9 cellular contexts compared by ENCODE assay signal in the genomic region with DNA sequence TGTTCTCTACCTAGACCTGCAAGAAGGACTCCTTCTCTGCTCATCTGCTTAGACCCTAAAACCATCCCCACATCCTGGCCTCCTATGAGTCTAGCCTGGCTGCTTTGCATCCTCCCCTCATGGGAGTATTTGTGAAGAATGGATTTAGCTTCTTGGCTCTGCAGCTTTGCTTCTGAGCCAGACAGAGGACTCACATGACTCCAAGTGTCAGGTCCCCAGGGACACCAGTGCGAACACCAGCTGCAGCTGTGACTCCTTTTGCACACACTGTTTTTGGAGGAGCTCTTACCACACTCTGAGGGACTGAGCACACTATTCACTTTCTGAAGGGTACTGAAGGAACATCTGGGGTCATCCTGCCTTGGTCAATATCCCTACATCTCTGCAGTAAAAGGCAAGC.
A peak's percentile ranks its signal among the peaks of the same experiment; 100 is the strongest.
DNase-seq lines count a peak whose midpoint lies in the region; ATAC-seq and TF ChIP-seq lines count a peak whose summit lies in the region.
"Had no signal": no experiment of that assay in that cellular context is flagged by ENCODE, and none has a peak within 500 bp of the region (broad histone marks: within the 10 kb centered on the region; RNA-seq: fewer than 3 reads in every experiment).

No MANE protein-coding gene starts in this region.

- no peak overlapping the region for H4K91ac ChIP-seq in IMR-90 (ENCODE audit: insufficient read depth, low read depth, low read length)

- H3K18ac ChIP-seq in IMR-90 (ENCODE audit: low read depth, low read length), result no peak overlapping the region

- DNase-seq in GM10266 (ENCODE audit: extremely low spot score), result peak; percentile 56
- no peak for DNase-seq in IMR-90
- peak; percentile 70 for DNase-seq in fibroblast of pulmonary artery (ENCODE audit: low read depth)
- peak; percentile 51 for DNase-seq in superior temporal gyrus (ENCODE audit: extremely low spot score)
- DNase-seq in HT-29 (ENCODE audit: low spot score), result no peak
- DNase-seq in AG08396 (ENCODE audit: low spot score), result no peak
- no peak for DNase-seq in OCI-M2 (lab: John Stamatoyannopoulos, UW; ENCODE audit: unreplicated experiment)

- H3K56ac ChIP-seq in IMR-90 (ENCODE audit: extremely low read depth, insufficient read depth, low read length), result no peak overlapping the region

- peak overlapping the region; percentile 16; the same call in 1 of the 2 replicates for H3K23ac ChIP-seq in IMR-90 (ENCODE audit: low read depth, low read length)

- TF ChIP-seq RAD21 in IMR-90 (IDR thresholded peaks at IDR 0.05; ENCODE audit: low read length), result no peak

- H3K4me1 ChIP-seq in IMR-90 (ENCODE audit: control insufficient read depth, insufficient read depth, low read length), result peaks cover 8% of the 10 kb centered on the region

- ATAC-seq in GM21447 (IDR thresholded peaks at IDR 0.05; ENCODE audit: unreplicated experiment) (peak; percentile 79), IMR-90 (ENCODE audit: low read depth) (no peak)
- ATAC-seq: HCT116 had no signal

- CTCF ChIA-PET in IMR-90 (lab: Yijun Ruan, JAX), result no interaction called here

- no peak overlapping the region for H2BK120ac ChIP-seq in IMR-90 (ENCODE audit: low read depth, low read length)

- in situ Hi-C loops in IMR-90 (cut with MboI; ENCODE audit: low sequenced_read_pairs), result no loop called here

- H3K36me3 ChIP-seq in IMR-90 (ENCODE audit: control insufficient read depth, insufficient read depth, low read length), result no peaks in the 10 kb centered on the region

- H2BK5ac ChIP-seq in IMR-90 (ENCODE audit: low read depth, low read length, poor library complexity, severe bottlenecking), result no peak overlapping the region

- peaks cover 14% of the 10 kb centered on the region; the same call in 1 of the 2 replicates for H3K9me1 ChIP-seq in IMR-90 (ENCODE audit: insufficient read depth, low read length)

- 57% methylated on average over 1 of the region's 1 CpG; no CpG with 5 or more reads in 1 of the 2 experiments for WGBS in IMR-90 (ENCODE audit: extremely low coverage in 2 of 2, insufficient read length in 1 of 2), 2 experiments

- intact Hi-C loops in IMR-90 (cut with micrococcal nuclease), result no loop called here

- no peaks in the 10 kb centered on the region for H4K20me1 ChIP-seq in IMR-90 (ENCODE audit: insufficient read depth, low read length)

- H4K5ac ChIP-seq in IMR-90 (ENCODE audit: low read depth, low read length), result no peak overlapping the region

- H3K9me3 ChIP-seq in IMR-90 (ENCODE audit: control insufficient read depth, insufficient read depth, low read length), result no peaks in the 10 kb centered on the region

- no peak overlapping the region for H3K4me3 ChIP-seq in IMR-90 (ENCODE audit: insufficient read depth, low read depth, low read length)
- H3K4me3 ChIP-seq in fibroblast of pulmonary artery (replicated peaks; ENCODE audit: low read depth, low read length), result no peak overlapping the region

- no peak for TF ChIP-seq POLR2A in IMR-90 (IDR thresholded peaks at IDR 0.05; ENCODE audit: low read depth, low read length)

- dilution Hi-C loops in IMR-90 (cut with HindIII; ENCODE audit: low sequenced_read_pairs, unreplicated experiment), result no loop called here

- H2AK9ac ChIP-seq in IMR-90 (replicated peaks; ENCODE audit: low read depth, low read length, poor library complexity), result no peak overlapping the region

- no peaks in the 10 kb centered on the region for H3K27me3 ChIP-seq in IMR-90 (ENCODE audit: control insufficient read depth, insufficient read depth, low read length)

- H3K9ac ChIP-seq in IMR-90 (ENCODE audit: low read depth, low read length), result no peak overlapping the region

- TF ChIP-seq CTCF in GM10266 (IDR thresholded peaks at IDR 0.05; ENCODE audit: control insufficient read depth, insufficient read depth, low read depth, missing control alignments) (no peak), IMR-90 (conservative IDR thresholded peaks at IDR 0.05; ENCODE audit: low read depth, low read length) (no peak), fibroblast of pulmonary artery (IDR thresholded peaks at IDR 0.05; ENCODE audit: low read length, missing control alignments) (no peak)

- 0 out of 2 replicates have a peak overlapping the region, but pooled peaks have one; percentile 26 for H3K14ac ChIP-seq in IMR-90 (replicated peaks; ENCODE audit: low read depth, low read length)

- peak overlapping the region; percentile 39; the same call in 1 of the 2 replicates for H2AK5ac ChIP-seq in IMR-90 (ENCODE audit: low read depth, low read length)

- 0 out of 3 replicates have a peak overlapping the region, but pooled peaks have one; percentile 3 for H2BK15ac ChIP-seq in IMR-90 (ENCODE audit: low read depth, low read length)

- no TSS peak for BruUV-seq in IMR-90 (replicated peaks; lab: Mats Ljungman, UMichigan)

- peak overlapping the region; percentile 1; the same call in 1 of the 2 replicates for H2BK20ac ChIP-seq in IMR-90 (ENCODE audit: low read depth, low read length)

- H3K4me2 ChIP-seq in IMR-90 (ENCODE audit: low read depth, low read length), result no peak overlapping the region

- POLR2A ChIA-PET in IMR-90 (lab: Charles Lee; ENCODE audit: unreplicated experiment), result no interaction called here

- H3K27ac ChIP-seq in IMR-90 (ENCODE audit: insufficient read depth, low read length), result no peak overlapping the region

- no peak overlapping the region for H4K8ac ChIP-seq in IMR-90 (ENCODE audit: low read depth in 2 of 2, low read length in 2 of 2)

- H2AFZ ChIP-seq in IMR-90 (replicated peaks; ENCODE audit: low read length, poor library complexity), result no peak overlapping the region

- no peaks in the 10 kb centered on the region for H3K79me1 ChIP-seq in IMR-90 (ENCODE audit: low read depth in 1 of 2, low read length in 2 of 2)

- H3K4ac ChIP-seq in IMR-90 (ENCODE audit: low read depth, low read length), result peak overlapping the region; percentile 25

TF ChIP-seq in IMR-90, 13 proteins besides CTCF, POLR2A, EP300 and RAD21:
- TF ChIP-seq MAZ (IDR thresholded peaks at IDR 0.05; ENCODE audit: borderline replicate concordance, low read depth, low read length), result no peak
- no peak for TF ChIP-seq CEBPB (IDR thresholded peaks at IDR 0.05; ENCODE audit: low read depth, low read length)
- no peak for TF ChIP-seq FOS (IDR thresholded peaks at IDR 0.05; ENCODE audit: low read depth, low read length)
- TF ChIP-seq RCOR1 (IDR thresholded peaks at IDR 0.05; ENCODE audit: insufficient replicate concordance, low read length), result no peak
- TF ChIP-seq RFX5 (IDR thresholded peaks at IDR 0.05; ENCODE audit: low read depth, low read length), result no peak
- no peak for TF ChIP-seq NFE2L2 (IDR thresholded peaks at IDR 0.05; ENCODE audit: low read depth, low read length)
- TF ChIP-seq, protein P1, sequence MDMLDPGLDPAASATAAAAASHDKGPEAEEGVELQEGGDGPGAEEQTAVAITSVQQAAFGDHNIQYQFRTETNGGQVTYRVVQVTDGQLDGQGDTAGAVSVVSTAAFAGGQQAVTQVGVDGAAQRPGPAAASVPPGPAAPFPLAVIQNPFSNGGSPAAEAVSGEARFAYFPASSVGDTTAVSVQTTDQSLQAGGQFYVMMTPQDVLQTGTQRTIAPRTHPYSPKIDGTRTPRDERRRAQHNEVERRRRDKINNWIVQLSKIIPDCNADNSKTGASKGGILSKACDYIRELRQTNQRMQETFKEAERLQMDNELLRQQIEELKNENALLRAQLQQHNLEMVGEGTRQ (IDR thresholded peaks at IDR 0.05; ENCODE audit: low read depth, low read length), result no peak
- no peak for TF ChIP-seq MAFK (IDR thresholded peaks at IDR 0.05; ENCODE audit: low read depth, low read length)
- TF ChIP-seq MXI1 (IDR thresholded peaks at IDR 0.05; ENCODE audit: borderline replicate concordance, low read depth, low read length), result no peak
- TF ChIP-seq BHLHE40 (IDR thresholded peaks at IDR 0.05; ENCODE audit: low read depth, low read length), result no peak
- no peak for TF ChIP-seq SMC3 (IDR thresholded peaks at IDR 0.05; ENCODE audit: low read depth, low read length)
- TF ChIP-seq, protein P2, sequence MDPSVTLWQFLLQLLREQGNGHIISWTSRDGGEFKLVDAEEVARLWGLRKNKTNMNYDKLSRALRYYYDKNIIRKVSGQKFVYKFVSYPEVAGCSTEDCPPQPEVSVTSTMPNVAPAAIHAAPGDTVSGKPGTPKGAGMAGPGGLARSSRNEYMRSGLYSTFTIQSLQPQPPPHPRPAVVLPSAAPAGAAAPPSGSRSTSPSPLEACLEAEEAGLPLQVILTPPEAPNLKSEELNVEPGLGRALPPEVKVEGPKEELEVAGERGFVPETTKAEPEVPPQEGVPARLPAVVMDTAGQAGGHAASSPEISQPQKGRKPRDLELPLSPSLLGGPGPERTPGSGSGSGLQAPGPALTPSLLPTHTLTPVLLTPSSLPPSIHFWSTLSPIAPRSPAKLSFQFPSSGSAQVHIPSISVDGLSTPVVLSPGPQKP (IDR thresholded peaks at IDR 0.05; ENCODE audit: borderline replicate concordance, low read depth, low read length), result no peak
- TF ChIP-seq CHD1 (IDR thresholded peaks at IDR 0.05; ENCODE audit: low read depth, low read length), result no peak

Comparison
In these comparisons a context has a peak if more than half of its experiments do, and no peak if none do; other contexts are left out.
1. DNase-seq: peak in GM10266 (single experiment), fibroblast of pulmonary artery (single experiment) and superior temporal gyrus (single experiment); none in IMR-90 (single experiment), HT-29 (single experiment), AG08396 (single experiment) and OCI-M2 (single experiment).